Comparison of ENCODE assay signal across 1 cellular context in genomic region chr10:103493362-103493871, GRCh38.
TF ChIP-seq lines count a peak whose summit lies in the region.

NEURL1 (plus strand) TSS chr10:103493705; CDS start chr10:103494388, 683 bp downstream.

TF ChIP-seq in HEK293, 187 proteins besides CTCF, POLR2A, EP300 and RAD21 (continued from another document and continues in another):
- TF ChIP-seq PRDM4 (tag by site-specific recombination; IDR thresholded peaks at IDR 0.05) = peak; percentile 89
- TF ChIP-seq RBAK (tag by site-specific recombination; IDR thresholded peaks at IDR 0.05) = no peak
- no peak for TF ChIP-seq ZSCAN30 (tag by site-specific recombination; IDR thresholded peaks at IDR 0.05)
- no peak for TF ChIP-seq ZNF707 (tag by site-specific recombination; IDR thresholded peaks at IDR 0.05)
- peak; percentile 62 for TF ChIP-seq ZEB2 (tag by site-specific recombination; IDR thresholded peaks at IDR 0.05)
- TF ChIP-seq ZNF514 (tag by site-specific recombination; IDR thresholded peaks at IDR 0.05) = no peak
- TF ChIP-seq ZNF626 (tag by site-specific recombination; IDR thresholded peaks at IDR 0.05) = no peak
- TF ChIP-seq ZSCAN23 (tag by site-specific recombination; IDR thresholded peaks at IDR 0.05) = no peak
- no peak for TF ChIP-seq ZNF777 (tag by site-specific recombination; IDR thresholded peaks at IDR 0.05; ENCODE audit: borderline replicate concordance)
- peak; percentile 75 for TF ChIP-seq ZBTB26 (tag by site-specific recombination; optimal IDR thresholded peaks at IDR 0.05)
- TF ChIP-seq ZNF184 (tag by site-specific recombination; IDR thresholded peaks at IDR 0.05) = no peak
- TF ChIP-seq ZBTB21 (tag by site-specific recombination; IDR thresholded peaks at IDR 0.05) = no peak
- TF ChIP-seq SCRT1 (tag by site-specific recombination; IDR thresholded peaks at IDR 0.05; ENCODE audit: borderline replicate concordance) = no peak
- no peak for TF ChIP-seq OSR2 (tag by site-specific recombination; IDR thresholded peaks at IDR 0.05)
- no peak for TF ChIP-seq ZBTB48 (tag by site-specific recombination; IDR thresholded peaks at IDR 0.05)
- TF ChIP-seq ZNF830 (tag by site-specific recombination; IDR thresholded peaks at IDR 0.05; ENCODE audit: low read depth) = no peak
- TF ChIP-seq TSHZ1 (tag by site-specific recombination; IDR thresholded peaks at IDR 0.05; ENCODE audit: borderline replicate concordance) = no peak
- TF ChIP-seq ZBTB10 (tag by site-specific recombination; IDR thresholded peaks at IDR 0.05) = 0 out of 2 replicates have a peak, but pooled peaks have one; percentile 28
- TF ChIP-seq ZBTB20 (tag by site-specific recombination; IDR thresholded peaks at IDR 0.05) = peak; percentile 17; the same call in 1 of the 2 replicates
- no peak for TF ChIP-seq ZNF488 (tag by site-specific recombination; IDR thresholded peaks at IDR 0.05)
- no peak for TF ChIP-seq ZNF785 (tag by site-specific recombination; IDR thresholded peaks at IDR 0.05)
- TF ChIP-seq ZNF664 (tag by site-specific recombination; IDR thresholded peaks at IDR 0.05) = no peak
- no peak for TF ChIP-seq ZNF423 (tag by site-specific recombination; IDR thresholded peaks at IDR 0.05)
- no peak for TF ChIP-seq ZNF426 (tag by site-specific recombination; IDR thresholded peaks at IDR 0.05)
- TF ChIP-seq ZNF274 (IDR thresholded peaks at IDR 0.05; ENCODE audit: low read length) = no peak
- TF ChIP-seq ZNF274 (tag by site-specific recombination; IDR thresholded peaks at IDR 0.05; ENCODE audit: borderline replicate concordance) = no peak
- no peak for TF ChIP-seq ZNF138 (tag by site-specific recombination; IDR thresholded peaks at IDR 0.05; ENCODE audit: borderline replicate concordance)
- TF ChIP-seq PATZ1 (tag by site-specific recombination; IDR thresholded peaks at IDR 0.05) = peak; percentile 23; the same call in 1 of the 2 replicates
- no peak for TF ChIP-seq PRDM10 (tag by site-specific recombination; IDR thresholded peaks at IDR 0.05)
- no peak for TF ChIP-seq SP2 (tag by site-specific recombination; IDR thresholded peaks at IDR 0.05)
- TF ChIP-seq ZNF776 (tag by site-specific recombination; IDR thresholded peaks at IDR 0.05; ENCODE audit: borderline replicate concordance) = no peak
- no peak for TF ChIP-seq ZFP69B (tag by site-specific recombination; IDR thresholded peaks at IDR 0.05)
- TF ChIP-seq ZNF169 (tag by site-specific recombination; IDR thresholded peaks at IDR 0.05) = no peak
- TF ChIP-seq ZNF677 (tag by site-specific recombination; IDR thresholded peaks at IDR 0.05) = no peak
- TF ChIP-seq ZNF561 (tag by site-specific recombination; IDR thresholded peaks at IDR 0.05; ENCODE audit: borderline replicate concordance) = no peak
- TF ChIP-seq YY1 (tag by site-specific recombination; IDR thresholded peaks at IDR 0.05) = no peak
- peak; percentile 35; the same call in 1 of the 2 replicates for TF ChIP-seq KLF17 (tag by site-specific recombination; IDR thresholded peaks at IDR 0.05)
- no peak for TF ChIP-seq ZNF266 (tag by site-specific recombination; IDR thresholded peaks at IDR 0.05; ENCODE audit: low read depth)
- no peak for TF ChIP-seq ZNF146 (tag by site-specific recombination; IDR thresholded peaks at IDR 0.05)
- no peak for TF ChIP-seq ZNF704 (tag by site-specific recombination; IDR thresholded peaks at IDR 0.05)
- TF ChIP-seq HOXA7 (CRISPR knock-in tag; IDR thresholded peaks at IDR 0.05; ENCODE audit: borderline replicate concordance) = no peak
- TF ChIP-seq ZNF530 (tag by site-specific recombination; IDR thresholded peaks at IDR 0.05; ENCODE audit: low read depth) = no peak
- TF ChIP-seq ZNF692 (tag by site-specific recombination; IDR thresholded peaks at IDR 0.05) = no peak
